Comparison of ENCODE assay signal across 1 cellular context in the genomic region with DNA sequence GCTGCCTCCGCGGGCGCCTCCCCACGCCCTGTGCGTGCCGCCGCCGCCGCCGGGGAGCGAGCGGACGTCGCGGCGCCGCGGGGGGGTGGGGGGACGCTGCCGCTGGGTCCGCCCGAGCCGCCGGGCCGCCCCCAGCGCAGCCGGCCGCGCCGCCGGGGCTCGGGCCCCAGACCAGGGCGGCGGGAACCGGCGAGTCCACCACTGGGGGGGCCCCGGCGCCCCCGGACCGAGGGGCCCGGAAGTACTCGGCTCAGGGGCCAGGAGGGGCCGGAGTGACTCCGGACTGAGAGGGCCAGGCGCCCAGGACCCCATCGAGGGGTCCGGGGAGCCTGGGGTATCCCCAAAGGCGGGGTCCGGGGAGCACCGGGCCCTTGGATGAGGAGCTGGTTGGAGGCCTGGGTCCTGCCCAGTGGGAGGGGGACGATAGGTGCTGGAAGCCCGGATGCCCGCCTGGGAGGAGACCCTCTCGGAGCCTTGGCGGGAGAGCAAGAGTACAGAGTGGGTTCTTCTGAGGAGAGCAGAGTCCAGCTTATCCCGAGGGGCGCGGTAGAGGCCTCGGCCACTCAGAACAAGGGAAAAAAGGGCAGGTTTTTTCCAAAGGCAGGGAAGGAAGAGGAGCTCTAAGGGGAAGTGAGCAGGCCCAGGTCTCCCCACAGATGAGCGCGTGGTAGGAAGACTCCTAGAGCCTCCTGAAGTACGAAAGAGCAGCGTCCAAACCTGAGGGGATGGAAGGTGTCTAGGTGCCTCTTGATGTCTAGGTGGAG.
A peak's percentile ranks its signal among the peaks of the same experiment; 100 is the strongest.
TF ChIP-seq lines count a peak whose summit lies in the region.

No MANE protein-coding gene starts in this region.

TF ChIP-seq in GM12878, 131 proteins besides CTCF, POLR2A, EP300 and RAD21 (continued from another document and continues in another):
- TF ChIP-seq, protein P1, sequence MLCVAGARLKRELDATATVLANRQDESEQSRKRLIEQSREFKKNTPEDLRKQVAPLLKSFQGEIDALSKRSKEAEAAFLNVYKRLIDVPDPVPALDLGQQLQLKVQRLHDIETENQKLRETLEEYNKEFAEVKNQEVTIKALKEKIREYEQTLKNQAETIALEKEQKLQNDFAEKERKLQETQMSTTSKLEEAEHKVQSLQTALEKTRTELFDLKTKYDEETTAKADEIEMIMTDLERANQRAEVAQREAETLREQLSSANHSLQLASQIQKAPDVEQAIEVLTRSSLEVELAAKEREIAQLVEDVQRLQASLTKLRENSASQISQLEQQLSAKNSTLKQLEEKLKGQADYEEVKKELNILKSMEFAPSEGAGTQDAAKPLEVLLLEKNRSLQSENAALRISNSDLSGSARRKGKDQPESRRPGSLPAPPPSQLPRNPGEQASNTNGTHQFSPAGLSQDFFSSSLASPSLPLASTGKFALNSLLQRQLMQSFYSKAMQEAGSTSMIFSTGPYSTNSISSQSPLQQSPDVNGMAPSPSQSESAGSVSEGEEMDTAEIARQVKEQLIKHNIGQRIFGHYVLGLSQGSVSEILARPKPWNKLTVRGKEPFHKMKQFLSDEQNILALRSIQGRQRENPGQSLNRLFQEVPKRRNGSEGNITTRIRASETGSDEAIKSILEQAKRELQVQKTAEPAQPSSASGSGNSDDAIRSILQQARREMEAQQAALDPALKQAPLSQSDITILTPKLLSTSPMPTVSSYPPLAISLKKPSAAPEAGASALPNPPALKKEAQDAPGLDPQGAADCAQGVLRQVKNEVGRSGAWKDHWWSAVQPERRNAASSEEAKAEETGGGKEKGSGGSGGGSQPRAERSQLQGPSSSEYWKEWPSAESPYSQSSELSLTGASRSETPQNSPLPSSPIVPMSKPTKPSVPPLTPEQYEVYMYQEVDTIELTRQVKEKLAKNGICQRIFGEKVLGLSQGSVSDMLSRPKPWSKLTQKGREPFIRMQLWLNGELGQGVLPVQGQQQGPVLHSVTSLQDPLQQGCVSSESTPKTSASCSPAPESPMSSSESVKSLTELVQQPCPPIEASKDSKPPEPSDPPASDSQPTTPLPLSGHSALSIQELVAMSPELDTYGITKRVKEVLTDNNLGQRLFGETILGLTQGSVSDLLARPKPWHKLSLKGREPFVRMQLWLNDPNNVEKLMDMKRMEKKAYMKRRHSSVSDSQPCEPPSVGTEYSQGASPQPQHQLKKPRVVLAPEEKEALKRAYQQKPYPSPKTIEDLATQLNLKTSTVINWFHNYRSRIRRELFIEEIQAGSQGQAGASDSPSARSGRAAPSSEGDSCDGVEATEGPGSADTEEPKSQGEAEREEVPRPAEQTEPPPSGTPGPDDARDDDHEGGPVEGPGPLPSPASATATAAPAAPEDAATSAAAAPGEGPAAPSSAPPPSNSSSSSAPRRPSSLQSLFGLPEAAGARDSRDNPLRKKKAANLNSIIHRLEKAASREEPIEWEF (IDR thresholded peaks at IDR 0.05; ENCODE audit: insufficient replicate concordance, low read depth, low read length) = no peak
- TF ChIP-seq BRCA1 (IDR thresholded peaks at IDR 0.05; ENCODE audit: low read depth, low read length) (no peak), ZNF274 (IDR thresholded peaks at IDR 0.05; ENCODE audit: insufficient read depth, insufficient read length) (no peak), STAT1 (conservative IDR thresholded peaks at IDR 0.05) (no peak; the same call in 1 of the 2 replicates), TAF1 (IDR thresholded peaks at IDR 0.05; ENCODE audit: borderline replicate concordance, low read depth, low read length) (peak; percentile 52; the same call in 1 of the 2 replicates), TCF3 (IDR thresholded peaks at IDR 0.05; ENCODE audit: borderline replicate concordance, insufficient read depth, low read depth, low read length) (no peak), EED (IDR thresholded peaks at IDR 0.05; ENCODE audit: low read depth) (no peak; the same call in 1 of the 2 replicates), CHD2 (IDR thresholded peaks at IDR 0.05; ENCODE audit: borderline replicate concordance, low read depth, low read length) (no peak), RUNX3 (IDR thresholded peaks at IDR 0.05; ENCODE audit: low read length) (no peak), MEF2A (IDR thresholded peaks at IDR 0.05; ENCODE audit: insufficient read depth, low read depth, low read length) (no peak), ZBED1 (IDR thresholded peaks at IDR 0.05; ENCODE audit: borderline replicate concordance) (no peak), CBX3 (IDR thresholded peaks at IDR 0.05; ENCODE audit: borderline replicate concordance, low read depth) (no peak), CBFB (IDR thresholded peaks at IDR 0.05; ENCODE audit: low read depth) (no peak; the same call in 1 of the 2 replicates), FOS (IDR thresholded peaks at IDR 0.05; ENCODE audit: borderline replicate concordance, extremely low read depth, insufficient read length) (no peak), SUPT20H (IDR thresholded peaks at IDR 0.05; ENCODE audit: borderline replicate concordance, control insufficient read depth, low read depth, low read length) (no peak), PML (IDR thresholded peaks at IDR 0.05; ENCODE audit: low read length) (no peak), MTA3 (IDR thresholded peaks at IDR 0.05; ENCODE audit: borderline replicate concordance, low read length) (no peak; the same call in 1 of the 2 replicates), SMAD5 (IDR thresholded peaks at IDR 0.05; ENCODE audit: low read depth) (no peak), MEF2B (IDR thresholded peaks at IDR 0.05; ENCODE audit: partially characterized antibody, poor library complexity, severe bottlenecking) (no peak), RAD51 (IDR thresholded peaks at IDR 0.05) (no peak), PAX8 (IDR thresholded peaks at IDR 0.05) (no peak)
- TF ChIP-seq, protein P2, sequence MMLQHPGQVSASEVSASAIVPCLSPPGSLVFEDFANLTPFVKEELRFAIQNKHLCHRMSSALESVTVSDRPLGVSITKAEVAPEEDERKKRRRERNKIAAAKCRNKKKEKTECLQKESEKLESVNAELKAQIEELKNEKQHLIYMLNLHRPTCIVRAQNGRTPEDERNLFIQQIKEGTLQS (IDR thresholded peaks at IDR 0.05; ENCODE audit: borderline replicate concordance, extremely low read depth, low read depth, low read length) = no peak
- TF ChIP-seq, protein P3, sequence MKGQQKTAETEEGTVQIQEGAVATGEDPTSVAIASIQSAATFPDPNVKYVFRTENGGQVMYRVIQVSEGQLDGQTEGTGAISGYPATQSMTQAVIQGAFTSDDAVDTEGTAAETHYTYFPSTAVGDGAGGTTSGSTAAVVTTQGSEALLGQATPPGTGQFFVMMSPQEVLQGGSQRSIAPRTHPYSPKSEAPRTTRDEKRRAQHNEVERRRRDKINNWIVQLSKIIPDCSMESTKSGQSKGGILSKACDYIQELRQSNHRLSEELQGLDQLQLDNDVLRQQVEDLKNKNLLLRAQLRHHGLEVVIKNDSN (IDR thresholded peaks at IDR 0.05; ENCODE audit: borderline replicate concordance, extremely low read length, insufficient read depth, low read depth, low read length) = no peak
- TF ChIP-seq, protein P4, sequence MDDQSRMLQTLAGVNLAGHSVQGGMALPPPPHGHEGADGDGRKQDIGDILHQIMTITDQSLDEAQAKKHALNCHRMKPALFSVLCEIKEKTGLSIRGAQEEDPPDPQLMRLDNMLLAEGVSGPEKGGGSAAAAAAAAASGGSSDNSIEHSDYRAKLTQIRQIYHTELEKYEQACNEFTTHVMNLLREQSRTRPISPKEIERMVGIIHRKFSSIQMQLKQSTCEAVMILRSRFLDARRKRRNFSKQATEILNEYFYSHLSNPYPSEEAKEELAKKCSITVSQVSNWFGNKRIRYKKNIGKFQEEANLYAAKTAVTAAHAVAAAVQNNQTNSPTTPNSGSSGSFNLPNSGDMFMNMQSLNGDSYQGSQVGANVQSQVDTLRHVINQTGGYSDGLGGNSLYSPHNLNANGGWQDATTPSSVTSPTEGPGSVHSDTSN (IDR thresholded peaks at IDR 0.05; ENCODE audit: insufficient replicate concordance, low read depth, low read length) = no peak
- TF ChIP-seq, protein P5, sequence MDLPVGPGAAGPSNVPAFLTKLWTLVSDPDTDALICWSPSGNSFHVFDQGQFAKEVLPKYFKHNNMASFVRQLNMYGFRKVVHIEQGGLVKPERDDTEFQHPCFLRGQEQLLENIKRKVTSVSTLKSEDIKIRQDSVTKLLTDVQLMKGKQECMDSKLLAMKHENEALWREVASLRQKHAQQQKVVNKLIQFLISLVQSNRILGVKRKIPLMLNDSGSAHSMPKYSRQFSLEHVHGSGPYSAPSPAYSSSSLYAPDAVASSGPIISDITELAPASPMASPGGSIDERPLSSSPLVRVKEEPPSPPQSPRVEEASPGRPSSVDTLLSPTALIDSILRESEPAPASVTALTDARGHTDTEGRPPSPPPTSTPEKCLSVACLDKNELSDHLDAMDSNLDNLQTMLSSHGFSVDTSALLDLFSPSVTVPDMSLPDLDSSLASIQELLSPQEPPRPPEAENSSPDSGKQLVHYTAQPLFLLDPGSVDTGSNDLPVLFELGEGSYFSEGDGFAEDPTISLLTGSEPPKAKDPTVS (IDR thresholded peaks at IDR 0.05; ENCODE audit: low read depth, low read length) = no peak
- TF ChIP-seq, protein P6, sequence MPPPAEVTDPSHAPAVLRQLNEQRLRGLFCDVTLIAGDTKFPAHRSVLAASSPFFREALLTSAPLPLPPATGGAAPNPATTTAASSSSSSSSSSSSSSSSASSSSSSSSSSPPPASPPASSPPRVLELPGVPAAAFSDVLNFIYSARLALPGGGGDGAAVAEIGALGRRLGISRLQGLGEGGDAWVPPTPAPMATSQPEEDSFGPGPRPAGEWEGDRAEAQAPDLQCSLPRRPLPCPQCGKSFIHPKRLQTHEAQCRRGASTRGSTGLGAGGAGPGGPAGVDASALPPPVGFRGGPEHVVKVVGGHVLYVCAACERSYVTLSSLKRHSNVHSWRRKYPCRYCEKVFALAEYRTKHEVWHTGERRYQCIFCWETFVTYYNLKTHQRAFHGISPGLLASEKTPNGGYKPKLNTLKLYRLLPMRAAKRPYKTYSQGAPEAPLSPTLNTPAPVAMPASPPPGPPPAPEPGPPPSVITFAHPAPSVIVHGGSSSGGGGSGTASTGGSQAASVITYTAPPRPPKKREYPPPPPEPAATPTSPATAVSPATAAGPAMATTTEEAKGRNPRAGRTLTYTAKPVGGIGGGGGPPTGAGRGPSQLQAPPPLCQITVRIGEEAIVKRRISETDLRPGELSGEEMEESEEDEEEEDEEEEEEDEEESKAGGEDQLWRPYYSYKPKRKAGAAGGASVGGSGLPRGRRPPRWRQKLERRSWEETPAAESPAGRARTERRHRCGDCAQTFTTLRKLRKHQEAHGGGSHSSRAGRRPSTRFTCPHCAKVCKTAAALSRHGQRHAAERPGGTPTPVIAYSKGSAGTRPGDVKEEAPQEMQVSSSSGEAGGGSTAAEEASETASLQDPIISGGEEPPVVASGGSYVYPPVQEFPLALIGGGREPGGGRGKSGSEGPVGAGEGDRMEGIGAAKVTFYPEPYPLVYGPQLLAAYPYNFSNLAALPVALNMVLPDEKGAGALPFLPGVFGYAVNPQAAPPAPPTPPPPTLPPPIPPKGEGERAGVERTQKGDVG (CRISPR knock-in tag; IDR thresholded peaks at IDR 0.05) = no peak
- TF ChIP-seq, protein P7, sequence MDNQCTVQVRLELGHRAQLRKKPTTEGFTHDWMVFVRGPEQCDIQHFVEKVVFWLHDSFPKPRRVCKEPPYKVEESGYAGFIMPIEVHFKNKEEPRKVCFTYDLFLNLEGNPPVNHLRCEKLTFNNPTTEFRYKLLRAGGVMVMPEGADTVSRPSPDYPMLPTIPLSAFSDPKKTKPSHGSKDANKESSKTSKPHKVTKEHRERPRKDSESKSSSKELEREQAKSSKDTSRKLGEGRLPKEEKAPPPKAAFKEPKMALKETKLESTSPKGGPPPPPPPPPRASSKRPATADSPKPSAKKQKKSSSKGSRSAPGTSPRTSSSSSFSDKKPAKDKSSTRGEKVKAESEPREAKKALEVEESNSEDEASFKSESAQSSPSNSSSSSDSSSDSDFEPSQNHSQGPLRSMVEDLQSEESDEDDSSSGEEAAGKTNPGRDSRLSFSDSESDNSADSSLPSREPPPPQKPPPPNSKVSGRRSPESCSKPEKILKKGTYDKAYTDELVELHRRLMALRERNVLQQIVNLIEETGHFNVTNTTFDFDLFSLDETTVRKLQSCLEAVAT (IDR thresholded peaks at IDR 0.05) = no peak
- TF ChIP-seq, protein P8, sequence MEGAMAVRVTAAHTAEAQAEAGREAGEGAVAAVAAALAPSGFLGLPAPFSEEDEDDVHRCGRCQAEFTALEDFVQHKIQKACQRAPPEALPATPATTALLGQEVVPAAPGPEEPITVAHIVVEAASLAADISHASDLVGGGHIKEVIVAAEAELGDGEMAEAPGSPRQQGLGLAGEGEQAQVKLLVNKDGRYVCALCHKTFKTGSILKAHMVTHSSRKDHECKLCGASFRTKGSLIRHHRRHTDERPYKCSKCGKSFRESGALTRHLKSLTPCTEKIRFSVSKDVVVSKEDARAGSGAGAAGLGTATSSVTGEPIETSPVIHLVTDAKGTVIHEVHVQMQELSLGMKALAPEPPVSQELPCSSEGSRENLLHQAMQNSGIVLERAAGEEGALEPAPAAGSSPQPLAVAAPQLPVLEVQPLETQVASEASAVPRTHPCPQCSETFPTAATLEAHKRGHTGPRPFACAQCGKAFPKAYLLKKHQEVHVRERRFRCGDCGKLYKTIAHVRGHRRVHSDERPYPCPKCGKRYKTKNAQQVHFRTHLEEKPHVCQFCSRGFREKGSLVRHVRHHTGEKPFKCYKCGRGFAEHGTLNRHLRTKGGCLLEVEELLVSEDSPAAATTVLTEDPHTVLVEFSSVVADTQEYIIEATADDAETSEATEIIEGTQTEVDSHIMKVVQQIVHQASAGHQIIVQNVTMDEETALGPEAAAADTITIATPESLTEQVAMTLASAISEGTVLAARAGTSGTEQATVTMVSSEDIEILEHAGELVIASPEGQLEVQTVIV (IDR thresholded peaks at IDR 0.05; ENCODE audit: borderline replicate concordance, partially characterized antibody) = no peak
- TF ChIP-seq, protein P9, sequence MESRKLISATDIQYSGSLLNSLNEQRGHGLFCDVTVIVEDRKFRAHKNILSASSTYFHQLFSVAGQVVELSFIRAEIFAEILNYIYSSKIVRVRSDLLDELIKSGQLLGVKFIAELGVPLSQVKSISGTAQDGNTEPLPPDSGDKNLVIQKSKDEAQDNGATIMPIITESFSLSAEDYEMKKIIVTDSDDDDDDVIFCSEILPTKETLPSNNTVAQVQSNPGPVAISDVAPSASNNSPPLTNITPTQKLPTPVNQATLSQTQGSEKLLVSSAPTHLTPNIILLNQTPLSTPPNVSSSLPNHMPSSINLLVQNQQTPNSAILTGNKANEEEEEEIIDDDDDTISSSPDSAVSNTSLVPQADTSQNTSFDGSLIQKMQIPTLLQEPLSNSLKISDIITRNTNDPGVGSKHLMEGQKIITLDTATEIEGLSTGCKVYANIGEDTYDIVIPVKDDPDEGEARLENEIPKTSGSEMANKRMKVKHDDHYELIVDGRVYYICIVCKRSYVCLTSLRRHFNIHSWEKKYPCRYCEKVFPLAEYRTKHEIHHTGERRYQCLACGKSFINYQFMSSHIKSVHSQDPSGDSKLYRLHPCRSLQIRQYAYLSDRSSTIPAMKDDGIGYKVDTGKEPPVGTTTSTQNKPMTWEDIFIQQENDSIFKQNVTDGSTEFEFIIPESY (IDR thresholded peaks at IDR 0.05) = no peak
- TF ChIP-seq, protein P10, sequence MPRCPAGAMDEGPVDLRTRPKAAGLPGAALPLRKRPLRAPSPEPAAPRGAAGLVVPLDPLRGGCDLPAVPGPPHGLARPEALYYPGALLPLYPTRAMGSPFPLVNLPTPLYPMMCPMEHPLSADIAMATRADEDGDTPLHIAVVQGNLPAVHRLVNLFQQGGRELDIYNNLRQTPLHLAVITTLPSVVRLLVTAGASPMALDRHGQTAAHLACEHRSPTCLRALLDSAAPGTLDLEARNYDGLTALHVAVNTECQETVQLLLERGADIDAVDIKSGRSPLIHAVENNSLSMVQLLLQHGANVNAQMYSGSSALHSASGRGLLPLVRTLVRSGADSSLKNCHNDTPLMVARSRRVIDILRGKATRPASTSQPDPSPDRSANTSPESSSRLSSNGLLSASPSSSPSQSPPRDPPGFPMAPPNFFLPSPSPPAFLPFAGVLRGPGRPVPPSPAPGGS (IDR thresholded peaks at IDR 0.05; ENCODE audit: borderline replicate concordance, insufficient read depth, low read depth, low read length, poor library complexity, severe bottlenecking) = no peak
